8 cellular contexts compared by ENCODE assay signal in the genomic region with DNA sequence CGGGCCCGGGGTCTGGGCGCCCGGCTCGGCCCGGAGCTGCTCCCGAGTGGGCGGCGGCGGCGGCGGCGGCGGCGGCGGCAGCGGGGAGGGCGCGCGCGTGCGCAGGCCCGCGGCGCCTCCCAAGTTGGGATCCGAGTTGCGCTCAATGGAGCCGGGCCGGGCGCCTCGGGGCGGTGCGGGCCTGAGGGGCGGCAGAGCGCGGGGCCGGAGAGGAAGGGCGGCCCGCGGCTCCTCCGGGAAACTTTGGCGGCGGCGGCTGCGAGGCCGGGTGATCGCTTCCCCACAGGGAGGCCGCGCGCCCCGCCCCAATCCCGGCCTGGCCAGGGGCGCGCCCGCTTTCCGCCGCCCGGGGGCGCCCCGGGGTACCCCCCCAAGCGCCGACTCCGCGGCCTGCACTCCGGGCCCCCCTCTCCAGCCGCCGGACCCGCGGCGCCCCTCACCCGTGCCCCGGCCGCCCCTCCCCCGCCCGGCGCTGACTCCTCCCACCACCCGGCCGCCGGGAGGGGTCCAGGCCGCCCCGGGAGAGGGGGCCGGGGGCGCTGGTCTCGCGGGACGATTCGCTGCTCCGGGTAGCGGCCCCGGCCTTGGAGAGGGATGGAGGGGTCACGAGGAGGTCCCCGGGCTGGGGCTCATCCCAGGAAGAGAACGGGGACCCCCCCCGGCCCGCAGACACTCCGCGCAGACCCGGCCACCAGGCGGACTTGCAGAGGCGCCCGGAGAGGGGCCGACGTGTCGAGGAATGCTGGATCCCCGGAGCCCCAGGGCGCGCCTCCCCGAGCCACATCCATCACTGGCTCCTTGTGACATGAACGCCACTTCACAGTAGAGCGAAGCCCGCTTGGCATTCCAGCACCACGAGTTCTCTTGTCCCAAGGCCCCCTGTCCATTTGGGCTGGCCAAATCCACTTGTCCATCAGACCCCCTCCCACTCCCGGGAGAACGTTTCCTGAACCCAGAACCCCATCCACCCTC. TPM values are rescaled to one million over a fixed set of nuclear protein-coding genes. Genes with fewer than 3 reads are reported as not detected.
DNase-seq lines count a peak whose midpoint lies in the region; ATAC-seq and TF ChIP-seq lines count a peak whose summit lies in the region.

A gene with protein sequence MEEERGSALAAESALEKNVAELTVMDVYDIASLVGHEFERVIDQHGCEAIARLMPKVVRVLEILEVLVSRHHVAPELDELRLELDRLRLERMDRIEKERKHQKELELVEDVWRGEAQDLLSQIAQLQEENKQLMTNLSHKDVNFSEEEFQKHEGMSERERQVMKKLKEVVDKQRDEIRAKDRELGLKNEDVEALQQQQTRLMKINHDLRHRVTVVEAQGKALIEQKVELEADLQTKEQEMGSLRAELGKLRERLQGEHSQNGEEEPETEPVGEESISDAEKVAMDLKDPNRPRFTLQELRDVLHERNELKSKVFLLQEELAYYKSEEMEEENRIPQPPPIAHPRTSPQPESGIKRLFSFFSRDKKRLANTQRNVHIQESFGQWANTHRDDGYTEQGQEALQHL (minus strand): TSS at position 48 of the 972 bp plus-strand sequence. CDS start 237 bp downstream, outside the sequence.

- peak within 1 kb of the TSS; percentile 83 to 89 (median 84) for H3K9ac ChIP-seq in skeletal muscle tissue (ENCODE audit: low read depth in 1 of 3, low read length in 3 of 3)

- peak; percentile 66 for ATAC-seq in GM18498 (IDR thresholded peaks at IDR 0.05; ENCODE audit: unreplicated experiment)

- H3K36me3 Mint-ChIP-seq in immature natural killer cell = peaks cover 0 to 2% (median 2%) of the 10 kb centered on the region in 3 donors

- peak within 1 kb of the TSS; percentile 52 for H3K4me3 ChIP-seq in WERI-Rb-1 (ENCODE audit: low read depth, low read length)
- H3K4me3 ChIP-seq in skeletal muscle tissue (ENCODE audit: low read length in 3 of 3) = peak within 1 kb of the TSS; percentile 83 to 95 (median 93)

- H3K4me3 Mint-ChIP-seq in immature natural killer cell = peak within 1 kb of the TSS; percentile 83 to 89 (median 86)

- TF ChIP-seq CTCF in 22Rv1 (IDR thresholded peaks at IDR 0.05) = peak; percentile 43
- peak; percentile 19; the same call in 1 of the 2 replicates for TF ChIP-seq CTCF in WERI-Rb-1 (IDR thresholded peaks at IDR 0.05; ENCODE audit: low read depth, low read length)

- H3K27me3 Mint-ChIP-seq in immature natural killer cell (ENCODE audit: low read depth in 3 of 3) = peaks cover 0 to 8% (median 8%) of the 10 kb centered on the region in 3 donors

- peaks cover 27 to 33% (median 33%) of the 10 kb centered on the region in 3 donors for H3K4me1 ChIP-seq in skeletal muscle tissue (ENCODE audit: control insufficient read depth in 3 of 3, insufficient read depth in 3 of 3, low read length in 3 of 3)

- in situ Hi-C loops in KBM-7 (cut with MboI; ENCODE audit: low pct_unique_long_range_greater_than_20kb, low sequenced_read_pairs) = no loop called here

- H3K27ac Mint-ChIP-seq in immature natural killer cell = peak within 1 kb of the TSS in 4 of 6 donors; percentile 62 to 79 (median 66)

- H3K27me3 ChIP-seq in WERI-Rb-1 (ENCODE audit: insufficient read depth, low read depth, severe bottlenecking) (no peaks in the 10 kb centered on the region), skeletal muscle tissue (ENCODE audit: control insufficient read depth in 3 of 3, insufficient read depth in 3 of 3, low read length in 3 of 3) (no peaks in the 10 kb centered on the region)

- DNase-seq in KBM-7 (peak; percentile 48), WERI-Rb-1 (peak; percentile 63), caudate nucleus (lab: John Stamatoyannopoulos, UW) (peak in 55 of 61 donors; percentile 9 to 81 (median 57)), immature natural killer cell (peak; percentile 36 to 52 (median 47)), NCI-H2029 treated with DMSO at 0.1 percent for 48 hours (lab: John Stamatoyannopoulos, UW) (no peak)

- H3K27ac ChIP-seq in 22Rv1 (peak within 1 kb of the TSS; percentile 70), WERI-Rb-1 (peak within 1 kb of the TSS; percentile 71), caudate nucleus (ENCODE audit: low read depth, low read length) (peak within 1 kb of the TSS; percentile 67), skeletal muscle tissue (ENCODE audit: low read depth, low read length) (peak within 1 kb of the TSS; percentile 91)

- H3K36me3 ChIP-seq in WERI-Rb-1 (no peaks in the 10 kb centered on the region; the same call in 1 of the 2 replicates), skeletal muscle tissue (ENCODE audit: control insufficient read depth in 3 of 3, insufficient read depth in 3 of 3, low read length in 3 of 3) (peaks cover 0 to 4% (median 3%) of the 10 kb centered on the region in 3 donors)

- H3K4me1 Mint-ChIP-seq in immature natural killer cell = peaks cover 7 to 15% of the 10 kb centered on the region in 2 donors

- H3K9me3 ChIP-seq in WERI-Rb-1 (ENCODE audit: severe bottlenecking) = no peaks in the 10 kb centered on the region
- no peaks in the 10 kb centered on the region for H3K9me3 ChIP-seq in skeletal muscle tissue (ENCODE audit: control insufficient read depth in 3 of 3, low read length in 3 of 3)

- no peaks in the 10 kb centered on the region for H3K9me3 Mint-ChIP-seq in immature natural killer cell

RNA-seq across cellular contexts. Expression of the gene that starts here (rescaled TPM):
- under 1 TPM in 1 of 3 donors, not detected in 2; 0.34 TPM for polyA plus RNA-seq in immature natural killer cell
- total RNA-seq in skeletal muscle tissue = 5.2 TPM

Comparison
In these comparisons a context has a peak if more than half of its experiments do, and no peak if none do; other contexts are left out.
1. Peak in DNase-seq in immature natural killer cell; RNA of the gene not detected or under 1 TPM.